10 cellular contexts compared by ENCODE assay signal in the genomic region with DNA sequence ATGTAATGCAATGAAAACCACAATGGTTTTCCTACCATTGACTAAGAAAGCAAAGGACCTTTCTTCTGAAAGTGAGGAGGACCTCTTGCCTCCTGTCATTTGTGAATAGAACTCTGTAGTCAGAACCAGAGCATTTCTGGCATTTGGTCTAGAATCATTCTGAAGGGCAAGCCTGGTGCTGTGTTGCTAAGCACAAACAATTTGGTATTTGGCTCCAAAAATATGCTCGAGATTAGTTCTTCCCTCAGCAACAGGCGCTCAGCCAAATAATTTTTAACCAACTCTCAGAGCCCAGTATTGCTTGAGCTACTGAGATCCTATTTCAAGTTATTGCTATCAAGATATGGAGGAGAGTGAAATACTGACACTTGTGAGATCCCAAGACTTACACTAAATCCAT.
DNase-seq lines count a peak whose midpoint lies in the region; ATAC-seq and TF ChIP-seq lines count a peak whose summit lies in the region.
"Had no signal": no experiment of that assay in that cellular context is flagged by ENCODE, and none has a peak within 500 bp of the region (broad histone marks: within the 10 kb centered on the region; RNA-seq: fewer than 3 reads in every experiment).

No MANE protein-coding gene starts in this region.

- H3K9me3 ChIP-seq in HEK293 (ENCODE audit: control insufficient read depth, insufficient read depth, low read depth, low read length) (no peaks in the 10 kb centered on the region), Karpas-422 (ENCODE audit: low read length) (no peaks in the 10 kb centered on the region)

- H4K20me1 ChIP-seq in Karpas-422 (ENCODE audit: insufficient read depth, low read depth, low read length): no peaks in the 10 kb centered on the region

- no peaks in the 10 kb centered on the region for H3K9me2 ChIP-seq in Karpas-422 (replicated peaks; ENCODE audit: insufficient read depth, low read length)

- H2AFZ ChIP-seq in Karpas-422 (ENCODE audit: low read length): no peak overlapping the region

- H3K79me2 ChIP-seq in Karpas-422 (ENCODE audit: low read length): no peaks in the 10 kb centered on the region

- no peaks in the 10 kb centered on the region for H3K27me3 ChIP-seq in Karpas-422 (ENCODE audit: low read length)

- CTCF ChIA-PET in HEK293 (lab: Yijun Ruan, JAX): no interaction called here

- H3K4me2 ChIP-seq in Karpas-422 (ENCODE audit: low read depth, low read length, poor library complexity, severe bottlenecking): no peak overlapping the region

- intact Hi-C loops in sciatic nerve (cut with DNase I): no loop called here

- no peak overlapping the region for H3K9ac ChIP-seq in Karpas-422 (ENCODE audit: low read length)

- H3K4me1 ChIP-seq in HEK293 (ENCODE audit: control insufficient read depth, insufficient read depth, low read length) (no peaks in the 10 kb centered on the region), Karpas-422 (ENCODE audit: low read length) (no peaks in the 10 kb centered on the region)

- POLR2A ChIA-PET in HEK293 (lab: Yijun Ruan, JAX): no interaction called here

- ATAC-seq in sciatic nerve: peak; percentile 81
- ATAC-seq in HG02973 (IDR thresholded peaks at IDR 0.05; ENCODE audit: unreplicated experiment): no peak

- no peak for TF ChIP-seq CTCF in HEK293 (tag by site-specific recombination; IDR thresholded peaks at IDR 0.05)

- no peaks in the 10 kb centered on the region for H3K36me3 ChIP-seq in HEK293 (ENCODE audit: control insufficient read depth in 2 of 2, insufficient read depth in 1 of 2, low read length in 2 of 2)
- no peaks in the 10 kb centered on the region for H3K36me3 ChIP-seq in Karpas-422 (ENCODE audit: insufficient read depth, low read length)

- DNase-seq in amniotic stem cell (lab: John Stamatoyannopoulos, UW) (peak; percentile 81), globus pallidus (ENCODE audit: low spot score) (peak; percentile 45), sciatic nerve (ENCODE audit: low spot score) (no peak), NCI-H510A (lab: John Stamatoyannopoulos, UW) (no peak), Karpas-422 (no peak)
- DNase-seq in activated CD4-positive, alpha-beta T cell treated with anti-CD3 and anti-CD28 coated beads for 4 hours: no peak
- DNase-seq: GDM1, NCI-H1417 had no signal

- H3K27ac ChIP-seq in HEK293 (ENCODE audit: extremely low read depth, low read depth, low read length) (no peak overlapping the region), Karpas-422 (ENCODE audit: low read length) (no peak overlapping the region)

- no peak overlapping the region for H3K4me3 ChIP-seq in HEK293 (ENCODE audit: low read depth, low read length)
- H3K4me3 ChIP-seq in Karpas-422 (ENCODE audit: low read length): no peak overlapping the region

TF ChIP-seq in HEK293, 187 proteins besides CTCF, POLR2A, EP300 and RAD21:
- TF ChIP-seq SCRT2 (tag by site-specific recombination; IDR thresholded peaks at IDR 0.05) (peak; percentile 36; the same call in 1 of the 2 replicates), ZNF140 (tag by site-specific recombination; IDR thresholded peaks at IDR 0.05) (no peak)
TF ChIP-seq in HEK293: peak in this region for 1.

Comparison
In these comparisons a context has a peak if more than half of its experiments do, and no peak if none do; other contexts are left out.
1. DNase-seq: peak in amniotic stem cell (single experiment) and globus pallidus (single experiment); none in sciatic nerve (single experiment), NCI-H510A (single experiment), activated CD4-positive, alpha-beta T cell treated with anti-CD3 and anti-CD28 coated beads for 4 hours (0 of 2) and Karpas-422 (single experiment).